1 cellular context compared by ENCODE assay signal in the genomic region with DNA sequence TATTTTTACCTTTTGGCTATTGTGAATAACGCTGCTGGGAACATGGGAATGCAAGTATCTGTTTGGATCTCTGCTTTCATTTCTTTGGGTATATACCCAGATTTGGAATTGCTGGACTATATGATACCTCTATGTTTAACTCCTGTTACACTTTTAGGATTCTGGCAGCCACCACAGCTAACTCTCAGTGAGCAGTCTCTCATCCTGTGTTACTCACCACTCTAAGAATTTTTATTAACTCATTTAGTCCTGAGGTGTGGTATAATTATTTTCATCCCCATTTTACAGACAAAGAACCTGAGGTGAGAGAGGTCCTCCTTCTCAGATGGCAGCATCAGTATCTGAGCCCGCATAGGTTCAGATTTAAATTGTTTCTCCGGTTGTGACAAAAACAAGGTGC.
TF ChIP-seq lines count a peak whose summit lies in the region.

No MANE protein-coding gene starts in this region.

TF ChIP-seq in WTC11, 78 proteins besides CTCF, POLR2A, EP300 and RAD21 (continued from another document):
- no peak for TF ChIP-seq ZNF671 (CRISPR knock-in tag; IDR thresholded peaks at IDR 0.05)
- no peak for TF ChIP-seq NR1H2 (CRISPR knock-in tag; IDR thresholded peaks at IDR 0.05)
